In the genomic region with DNA sequence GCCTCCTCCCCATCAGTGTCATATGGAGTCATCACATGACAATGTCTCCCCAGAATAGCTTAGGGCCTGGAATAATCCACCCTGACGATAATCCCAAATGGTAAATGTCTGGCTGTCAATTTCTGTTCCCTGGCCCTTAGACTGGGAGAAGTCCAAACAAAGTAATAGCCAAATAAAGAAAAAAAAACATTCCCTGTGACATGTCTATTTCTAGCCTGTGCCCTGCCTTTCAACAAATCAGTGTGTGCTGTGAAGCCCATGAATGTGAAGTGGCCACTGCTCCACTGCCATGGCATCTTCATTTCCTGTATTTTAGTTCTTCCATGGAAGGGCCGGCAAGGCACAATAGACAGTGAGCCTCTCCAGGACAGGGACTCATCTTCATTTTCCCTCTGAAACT, we compare ENCODE assay signal across 21 cellular contexts.
DNase-seq lines count a peak whose midpoint lies in the region; ATAC-seq and TF ChIP-seq lines count a peak whose summit lies in the region.
"Had no signal": no experiment of that assay in that cellular context is flagged by ENCODE, and none has a peak within 500 bp of the region (broad histone marks: within the 10 kb centered on the region; RNA-seq: fewer than 3 reads in every experiment).

No MANE protein-coding gene starts in this region.

- peaks cover 57% of the 10 kb centered on the region for H3K4me1 ChIP-seq in left ventricle myocardium inferior
- peaks cover 0 to 5% of the 10 kb centered on the region in 2 donors for H3K4me1 ChIP-seq in uterus

- intact Hi-C loops in left ventricle myocardium inferior (cut with micrococcal nuclease): no loop called here
- intact Hi-C loops in uterus (cut with DNase I; ENCODE audit: low total_unique reads): no loop called here

- H3K4me3 Mint-ChIP-seq in neural crest cell: no peak overlapping the region
- H3K4me3 Mint-ChIP-seq: activated T-cell treated with anti-CD3 and anti-CD28 coated beads, Interleukin-2, amount 50 U/mL, for 4 hours; CD14-positive monocyte; dendritic cell treated with granulocyte-macrophage colony-stimulating factor and Interleukin-4, amounts not matched to agents 40 ng/mL and 50 ng/mL, for 4 days; naive thymus-derived CD8-positive, alpha-beta T cell; T-helper 2 cell treated with Interferon-gamma antibody and Interleukin-4, amounts not matched to agents 5 μg/mL and 100 μg/mL, for 36 hours had no signal

- peak overlapping the region; percentile 83 to 88 for H3K27ac ChIP-seq in coronary artery
- peak overlapping the region; percentile 75 for H3K27ac ChIP-seq in left ventricle myocardium inferior (replicated peaks)
- peak overlapping the region; percentile 38 to 94 for H3K27ac ChIP-seq in uterus
- H3K27ac ChIP-seq: RWPE1 had no signal

- no peaks in the 10 kb centered on the region for H3K9me3 ChIP-seq in left ventricle myocardium inferior (replicated peaks)
- no peaks in the 10 kb centered on the region for H3K9me3 ChIP-seq in uterus
- H3K9me3 ChIP-seq: SK-N-SH had no signal

- no peaks in the 10 kb centered on the region for H3K9me3 Mint-ChIP-seq in neural crest cell
- H3K9me3 Mint-ChIP-seq: activated T-cell treated with anti-CD3 and anti-CD28 coated beads, Interleukin-2, amount 50 U/mL, for 4 hours; naive thymus-derived CD8-positive, alpha-beta T cell; T-helper 2 cell treated with Interferon-gamma antibody and Interleukin-4, amounts not matched to agents 5 μg/mL and 100 μg/mL, for 36 hours had no signal

- TF ChIP-seq CTCF in coronary artery (IDR thresholded peaks at IDR 0.05) (no peak), left ventricle myocardium inferior (IDR thresholded peaks at IDR 0.05; ENCODE audit: borderline replicate concordance) (no peak), neural crest cell (conservative IDR thresholded peaks at IDR 0.05) (no peak), uterus (IDR thresholded peaks at IDR 0.05) (no peak)

- no peaks in the 10 kb centered on the region for H3K4me1 Mint-ChIP-seq in neural crest cell
- H3K4me1 Mint-ChIP-seq: naive thymus-derived CD8-positive, alpha-beta T cell had no signal

- peaks cover 8% of the 10 kb centered on the region for H3K36me3 Mint-ChIP-seq in neural crest cell (ENCODE audit: low read depth)
- H3K36me3 Mint-ChIP-seq: naive thymus-derived CD8-positive, alpha-beta T cell had no signal

- H3K36me3 ChIP-seq in left ventricle myocardium inferior: no peaks in the 10 kb centered on the region
- H3K36me3 ChIP-seq in uterus: no peaks in the 10 kb centered on the region

- H3K27me3 Mint-ChIP-seq in neural crest cell (ENCODE audit: low read depth): no peaks in the 10 kb centered on the region

- H3K27me3 ChIP-seq in left ventricle myocardium inferior (ENCODE audit: low read depth) (no peaks in the 10 kb centered on the region), uterus (no peaks in the 10 kb centered on the region)

- DNase-seq in coronary artery (ENCODE audit: low spot score) (no peak), left ventricle myocardium inferior (no peak), neural crest cell (ENCODE audit: low read depth, low spot score) (no peak), uterus (no peak), nucleus accumbens (lab: John Stamatoyannopoulos, UW) (no peak), NCI-H345 treated with DMSO at 0.1 percent for 48 hours (lab: John Stamatoyannopoulos, UW; ENCODE audit: unreplicated experiment) (no peak)
- DNase-seq: activated CD4-positive, alpha-beta T cell treated with anti-CD3 and anti-CD28 coated beads for 48 hours; activated naive CD4-positive, alpha-beta T cell treated with Interleukin-2 at 50 U/mL for 16 hours; activated T-cell treated with anti-CD3 and anti-CD28 coated beads, Interleukin-2, amount 50 U/mL, for 4 hours; EL; naive thymus-derived CD8-positive, alpha-beta T cell; NCI-H1092 treated with DMSO at 0.1 percent for 48 hours; NCI-H2029; NCI-H226; NCI-H82; SK-N-SH had no signal

- H3K4me3 ChIP-seq in coronary artery: no peak overlapping the region
- no peak overlapping the region for H3K4me3 ChIP-seq in left ventricle myocardium inferior
- no peak overlapping the region for H3K4me3 ChIP-seq in uterus

- ATAC-seq in GM18502 (IDR thresholded peaks at IDR 0.05; ENCODE audit: poor library complexity, unreplicated experiment): no peak
- ATAC-seq: activated T-cell treated with anti-CD3 and anti-CD28 coated beads, Interleukin-2, amount 50 U/mL, for 4 hours; naive thymus-derived CD8-positive, alpha-beta T cell had no signal

- peak overlapping the region; percentile 1 for H3K27ac Mint-ChIP-seq in neural crest cell (ENCODE audit: unreplicated experiment)
- H3K27ac Mint-ChIP-seq: CD14-positive monocyte; dendritic cell treated with granulocyte-macrophage colony-stimulating factor and Interleukin-4, amounts not matched to agents 40 ng/mL and 50 ng/mL, for 4 days; naive thymus-derived CD8-positive, alpha-beta T cell; T-helper 2 cell treated with Interferon-gamma antibody and Interleukin-4, amounts not matched to agents 5 μg/mL and 100 μg/mL, for 36 hours had no signal

- no peak for TF ChIP-seq POLR2A in uterus (IDR thresholded peaks at IDR 0.05)
